Comparison of ENCODE assay signal across 25 cellular contexts in the genomic region with DNA sequence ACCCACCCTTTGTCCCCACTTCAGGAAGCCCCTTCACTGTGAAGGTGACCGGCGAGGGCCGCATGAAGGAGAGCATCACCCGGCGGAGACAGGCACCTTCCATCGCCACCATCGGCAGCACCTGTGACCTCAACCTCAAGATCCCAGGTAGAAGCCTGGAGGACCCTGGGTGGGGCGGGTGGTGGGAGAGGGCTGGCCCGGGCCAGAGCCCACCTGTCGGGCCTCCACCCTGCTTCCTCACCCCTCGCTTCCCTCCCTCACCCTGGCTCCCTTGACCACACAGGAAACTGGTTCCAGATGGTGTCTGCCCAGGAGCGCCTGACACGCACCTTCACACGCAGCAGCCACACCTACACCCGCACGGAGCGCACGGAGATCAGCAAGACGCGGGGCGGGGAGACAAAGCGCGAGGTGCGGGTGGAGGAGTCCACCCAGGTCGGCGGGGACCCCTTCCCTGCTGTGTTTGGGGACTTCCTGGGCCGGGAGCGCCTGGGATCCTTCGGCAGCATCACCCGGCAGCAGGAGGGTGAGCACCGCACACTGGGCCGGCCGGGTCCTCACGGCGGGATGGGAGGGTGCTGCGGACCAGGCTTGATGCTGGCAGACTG. TPM values are rescaled to one million over a fixed set of nuclear protein-coding genes. Genes with fewer than 3 reads are reported as not detected.
"Had no signal": no experiment of that assay in that cellular context is flagged by ENCODE, and none has a peak within 500 bp of the region (broad histone marks: within the 10 kb centered on the region; RNA-seq: fewer than 3 reads in every experiment).

No MANE protein-coding gene starts in this region.

- H3K36me3 Mint-ChIP-seq: natural killer cell; stimulated activated memory B cell treated with anti-CD40 and anti-IgM and Interleukin-4, amounts not matched to agents 10 μg/mL and 1 μg/mL and 100 μg/mL, for 72 hours had no signal

- H3K36me3 ChIP-seq: lower lobe of right lung, pancreas, right lobe of liver, spleen, transverse colon had no signal

- DNase-seq: effector memory CD8-positive, alpha-beta T cell; foreskin keratinocyte; hypothalamus; lower lobe of right lung; natural killer cell; nucleus accumbens; pancreas; right lobe of liver; spleen; stimulated activated CD4-positive, alpha-beta T cell treated with anti-CD3 and anti-CD28 coated beads, Interleukin-15, amount 100 ng/mL, for 24 hours; stimulated activated CD4-positive, alpha-beta T cell treated with anti-CD3 and anti-CD28 coated beads, Interleukin-1b, Interleukin-23, amount 100 ng/mL, for 48 hours; stimulated activated CD4-positive, alpha-beta T cell treated with anti-CD3 and anti-CD28 coated beads, Interleukin-4, amount 100 ng/mL, for 24 hours; stimulated activated naive CD8-positive, alpha-beta T cell treated with anti-CD3 and anti-CD28 coated beads, Interleukin-15, amount 100 ng/mL, for 72 hours; substantia nigra; transverse colon had no signal

- H3K27me3 Mint-ChIP-seq: central memory CD8-positive, alpha-beta T cell; stimulated activated naive CD8-positive, alpha-beta T cell treated with anti-CD3 and anti-CD28 coated beads, Interleukin-15, amount 100 ng/mL, for 72 hours had no signal

- H3K9me3 ChIP-seq: heart left ventricle, lower lobe of right lung, pancreas, right lobe of liver, spleen, thoracic aorta, transverse colon had no signal

- H3K4me3 ChIP-seq: heart left ventricle, lower lobe of right lung, pancreas, right lobe of liver, spleen, thoracic aorta, transverse colon had no signal

- H3K4me3 Mint-ChIP-seq: central memory CD8-positive, alpha-beta T cell; effector memory CD8-positive, alpha-beta T cell; memory B cell; mesothelial cell of epicardium; natural killer cell; neural crest cell; stimulated activated memory B cell treated with anti-CD40 and anti-IgM and Interleukin-4, amounts not matched to agents 10 μg/mL and 1 μg/mL and 100 μg/mL, for 72 hours; stimulated activated naive CD8-positive, alpha-beta T cell treated with anti-CD3 and anti-CD28 coated beads, Interleukin-15, amount 100 ng/mL, for 72 hours had no signal

- H3K4me1 Mint-ChIP-seq: central memory CD8-positive, alpha-beta T cell; mesothelial cell of epicardium; natural killer cell; neural crest cell; stimulated activated naive CD8-positive, alpha-beta T cell treated with anti-CD3 and anti-CD28 coated beads, Interleukin-15, amount 100 ng/mL, for 72 hours had no signal

- FAIRE-seq: islet of Langerhans, pancreas had no signal

- H3K27ac ChIP-seq: foreskin keratinocyte, lower lobe of right lung, pancreas, right lobe of liver, spleen, thoracic aorta, transverse colon had no signal

- H3K27me3 ChIP-seq: heart left ventricle, pancreas, right lobe of liver, transverse colon had no signal

- H3K4me1 ChIP-seq: foreskin keratinocyte, lower lobe of right lung, pancreas, right lobe of liver, spleen had no signal

- H3K27ac Mint-ChIP-seq: effector memory CD8-positive, alpha-beta T cell; memory B cell; mesothelial cell of epicardium; natural killer cell; progenitor cell of endocrine pancreas; stimulated activated memory B cell treated with anti-CD40 and anti-IgM and Interleukin-4, amounts not matched to agents 10 μg/mL and 1 μg/mL and 100 μg/mL, for 72 hours; stimulated activated naive CD8-positive, alpha-beta T cell treated with anti-CD3 and anti-CD28 coated beads, Interleukin-15, amount 100 ng/mL, for 72 hours had no signal

- H3K9me3 Mint-ChIP-seq: central memory CD8-positive, alpha-beta T cell; effector memory CD8-positive, alpha-beta T cell; memory B cell; mesothelial cell of epicardium; natural killer cell; neural crest cell; stimulated activated memory B cell treated with anti-CD40 and anti-IgM and Interleukin-4, amounts not matched to agents 10 μg/mL and 1 μg/mL and 100 μg/mL, for 72 hours; stimulated activated naive CD8-positive, alpha-beta T cell treated with anti-CD3 and anti-CD28 coated beads, Interleukin-15, amount 100 ng/mL, for 72 hours had no signal

- ATAC-seq: effector memory CD8-positive, alpha-beta T cell; foreskin keratinocyte; heart left ventricle; left lobe of liver; lower lobe of right lung; natural killer cell; pancreas; right lobe of liver; stimulated activated memory B cell treated with anti-CD40 and anti-IgM and Interleukin-4, amounts not matched to agents 10 μg/mL and 1 μg/mL and 100 μg/mL, for 72 hours; stimulated activated naive CD8-positive, alpha-beta T cell treated with anti-CD3 and anti-CD28 coated beads, Interleukin-15, amount 100 ng/mL, for 72 hours had no signal

RNA-seq across cellular contexts. Expression of gene KCP, which starts 56.7 kb away (rescaled TPM):
- total RNA-seq: foreskin keratinocyte had no signal
